11 cellular contexts compared by ENCODE assay signal in genomic region chr5:158175664-158176507, GRCh38.
DNase-seq lines count a peak whose midpoint lies in the region; ATAC-seq and TF ChIP-seq lines count a peak whose summit lies in the region.
"Had no signal": no experiment of that assay in that cellular context is flagged by ENCODE, and none has a peak within 500 bp of the region (broad histone marks: within the 10 kb centered on the region; RNA-seq: fewer than 3 reads in every experiment).

No MANE protein-coding gene starts in this region.

- H3K9ac ChIP-seq in OCI-LY1 (ENCODE audit: low read length) = peak overlapping the region; percentile 50

- no peaks in the 10 kb centered on the region for H3K9me2 ChIP-seq in OCI-LY1 (ENCODE audit: low read depth, low read length)

- peaks cover 5% of the 10 kb centered on the region; the same call in 1 of the 2 replicates for H3K27me3 ChIP-seq in OCI-LY1 (ENCODE audit: insufficient read depth, low read length)
- H3K27me3 ChIP-seq in CD8-positive, alpha-beta memory T cell (ENCODE audit: insufficient read depth, low read length, poor library complexity, severe bottlenecking) = no peaks in the 10 kb centered on the region

- TF ChIP-seq CTCF in OCI-LY1 (IDR thresholded peaks at IDR 0.05; ENCODE audit: low read length) (no peak), progenitor cell of endocrine pancreas (IDR thresholded peaks at IDR 0.05; ENCODE audit: unreplicated experiment) (no peak)

- ATAC-seq in left ventricle myocardium superior (peak; percentile 51), GM21423 (IDR thresholded peaks at IDR 0.05; ENCODE audit: unreplicated experiment) (no peak)

- no peaks in the 10 kb centered on the region for H4K20me1 ChIP-seq in OCI-LY1 (ENCODE audit: insufficient read depth, low read length)

- H3K9me3 Mint-ChIP-seq in progenitor cell of endocrine pancreas (ENCODE audit: low read depth) = no peaks in the 10 kb centered on the region
- H3K9me3 Mint-ChIP-seq in CD8-positive, alpha-beta memory T cell = no peaks in the 10 kb centered on the region
- H3K9me3 Mint-ChIP-seq: activated CD4-positive, alpha-beta memory T cell treated with anti-CD3 and anti-CD28 coated beads, Interleukin-2, amount 10 ng/mL, durations not matched to agents 7 days and 5 days; activated naive CD4-positive, alpha-beta T cell treated with anti-CD3 and anti-CD28 coated beads, Interleukin-2, amount 10 ng/mL, durations not matched to agents 7 days and 5 days; dendritic cell treated with granulocyte-macrophage colony-stimulating factor and Interleukin-4, amounts not matched to agents 40 ng/mL and 50 ng/mL, for 4 days had no signal

- POLR2A ChIA-PET in CD8-positive, alpha-beta memory T cell (lab: Charles Lee) = no interaction called here

- intact Hi-C loops in left ventricle myocardium superior (cut with micrococcal nuclease) = loop anchor here (10.0 kb wide), 1 partner anchor 519 kb away; no protein-coding TSS in a partner anchor

- peaks cover 13% of the 10 kb centered on the region for H3K4me1 ChIP-seq in OCI-LY1 (ENCODE audit: insufficient read depth, low read length, severe bottlenecking)
- H3K4me1 ChIP-seq in CD8-positive, alpha-beta memory T cell (ENCODE audit: insufficient read depth, low read length) = no peaks in the 10 kb centered on the region

- H3K27ac ChIP-seq in OCI-LY1 (ENCODE audit: low read depth, low read length, poor library complexity, severe bottlenecking) = peak overlapping the region; percentile 3
- H3K27ac ChIP-seq in CD8-positive, alpha-beta memory T cell (ENCODE audit: low read depth, low read length) = no peak overlapping the region

- H3K36me3 ChIP-seq in OCI-LY1 (ENCODE audit: insufficient read depth, low read length) = no peaks in the 10 kb centered on the region
- no peaks in the 10 kb centered on the region for H3K36me3 ChIP-seq in CD8-positive, alpha-beta memory T cell (ENCODE audit: insufficient read depth, low read length)

- no peaks in the 10 kb centered on the region for H3K9me3 ChIP-seq in OCI-LY1 (ENCODE audit: low read length)
- no peaks in the 10 kb centered on the region for H3K9me3 ChIP-seq in CD8-positive, alpha-beta memory T cell (ENCODE audit: low read length)

- no peak overlapping the region for H2AFZ ChIP-seq in OCI-LY1 (ENCODE audit: low read length)

- peak; percentile 9 for DNase-seq in EH (ENCODE audit: low read depth)
- DNase-seq in left ventricle myocardium superior = no peak
- no peak for DNase-seq in progenitor cell of endocrine pancreas (ENCODE audit: low spot score, unreplicated experiment)
- no peak for DNase-seq in stimulated activated CD4-positive, alpha-beta T cell treated with anti-CD3 and anti-CD28 coated beads, Interleukin-4, amount 100 ng/mL, for 4 hours
- DNase-seq in CD8-positive, alpha-beta memory T cell = no peak
- no peak for DNase-seq in activated CD4-positive, CD25-positive, alpha-beta regulatory T cell (lab: John Stamatoyannopoulos, UW)

- H3K4me3 ChIP-seq in OCI-LY1 (ENCODE audit: low read depth, low read length, poor library complexity, severe bottlenecking) = peak overlapping the region; percentile 14
- no peak overlapping the region for H3K4me3 ChIP-seq in CD8-positive, alpha-beta memory T cell (ENCODE audit: low read length)

- peak overlapping the region; percentile 28 for H3K4me2 ChIP-seq in OCI-LY1 (ENCODE audit: low read length)

- H3K4me3 Mint-ChIP-seq in progenitor cell of endocrine pancreas (ENCODE audit: low read depth) = no peak overlapping the region
- no peak overlapping the region for H3K4me3 Mint-ChIP-seq in CD8-positive, alpha-beta memory T cell
- H3K4me3 Mint-ChIP-seq: activated CD4-positive, alpha-beta memory T cell treated with anti-CD3 and anti-CD28 coated beads, Interleukin-2, amount 10 ng/mL, durations not matched to agents 7 days and 5 days; activated naive CD4-positive, alpha-beta T cell treated with anti-CD3 and anti-CD28 coated beads, Interleukin-2, amount 10 ng/mL, durations not matched to agents 7 days and 5 days; dendritic cell treated with granulocyte-macrophage colony-stimulating factor and Interleukin-4, amounts not matched to agents 40 ng/mL and 50 ng/mL, for 4 days had no signal

- CTCF ChIA-PET in CD8-positive, alpha-beta memory T cell (lab: Charles Lee) = interaction anchor here (2.1 kb wide), 1 partner anchor 14 kb away, joined by 7 read pairs; no protein-coding TSS in a partner anchor

- peaks cover 19% of the 10 kb centered on the region for H3K4me1 Mint-ChIP-seq in progenitor cell of endocrine pancreas (ENCODE audit: low read depth)
- H3K4me1 Mint-ChIP-seq in CD8-positive, alpha-beta memory T cell = no peaks in the 10 kb centered on the region
- H3K4me1 Mint-ChIP-seq: activated CD4-positive, alpha-beta memory T cell treated with anti-CD3 and anti-CD28 coated beads, Interleukin-2, amount 10 ng/mL, durations not matched to agents 7 days and 5 days; activated naive CD4-positive, alpha-beta T cell treated with anti-CD3 and anti-CD28 coated beads, Interleukin-2, amount 10 ng/mL, durations not matched to agents 7 days and 5 days had no signal

- no peaks in the 10 kb centered on the region for H3F3A ChIP-seq in OCI-LY1 (ENCODE audit: insufficient read depth, low read length)

- H3K27ac Mint-ChIP-seq in progenitor cell of endocrine pancreas = peak overlapping the region; percentile 26
- H3K27ac Mint-ChIP-seq in CD8-positive, alpha-beta memory T cell = peak overlapping the region in 1 of 8 donors; percentile 85
- H3K27ac Mint-ChIP-seq: activated CD4-positive, alpha-beta memory T cell treated with anti-CD3 and anti-CD28 coated beads, Interleukin-2, amount 10 ng/mL, durations not matched to agents 7 days and 5 days; activated naive CD4-positive, alpha-beta T cell treated with anti-CD3 and anti-CD28 coated beads, Interleukin-2, amount 10 ng/mL, durations not matched to agents 7 days and 5 days; dendritic cell treated with granulocyte-macrophage colony-stimulating factor and Interleukin-4, amounts not matched to agents 40 ng/mL and 50 ng/mL, for 4 days had no signal

- no peaks in the 10 kb centered on the region for H3K36me3 Mint-ChIP-seq in progenitor cell of endocrine pancreas (ENCODE audit: insufficient read depth)
- no peaks in the 10 kb centered on the region for H3K36me3 Mint-ChIP-seq in CD8-positive, alpha-beta memory T cell
- H3K36me3 Mint-ChIP-seq: activated naive CD4-positive, alpha-beta T cell treated with anti-CD3 and anti-CD28 coated beads, Interleukin-2, amount 10 ng/mL, durations not matched to agents 7 days and 5 days had no signal

- no peaks in the 10 kb centered on the region for H3K79me2 ChIP-seq in OCI-LY1 (ENCODE audit: insufficient read depth, low read length)

- H3K27me3 Mint-ChIP-seq in progenitor cell of endocrine pancreas = peaks cover 39% of the 10 kb centered on the region
- H3K27me3 Mint-ChIP-seq in CD8-positive, alpha-beta memory T cell = peaks cover 3 to 8% of the 10 kb centered on the region in 2 donors
- H3K27me3 Mint-ChIP-seq: activated CD4-positive, alpha-beta memory T cell treated with anti-CD3 and anti-CD28 coated beads, Interleukin-2, amount 10 ng/mL, durations not matched to agents 7 days and 5 days; dendritic cell treated with granulocyte-macrophage colony-stimulating factor and Interleukin-4, amounts not matched to agents 40 ng/mL and 50 ng/mL, for 4 days had no signal
